18 cellular contexts compared by ENCODE assay signal in the genomic region with DNA sequence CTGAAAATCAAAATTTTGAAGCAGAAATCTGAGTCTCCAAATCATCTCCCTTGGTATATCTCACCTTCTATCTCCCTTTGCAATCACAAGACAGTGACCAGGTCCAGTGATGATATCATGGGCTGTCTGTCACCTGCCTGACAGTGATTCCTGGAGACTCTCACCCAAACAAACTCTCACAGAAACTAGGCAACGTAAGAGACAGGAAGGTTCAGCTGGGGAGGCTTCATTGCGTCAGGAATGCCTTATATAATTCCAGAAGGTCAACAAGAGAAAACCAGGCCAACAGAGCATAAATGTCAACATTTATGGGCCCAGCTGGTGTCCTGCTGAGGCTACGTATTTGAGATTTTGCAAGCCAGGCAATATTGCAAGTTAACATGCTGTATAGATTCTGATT.
DNase-seq lines count a peak whose midpoint lies in the region; ATAC-seq, FAIRE-seq and TF ChIP-seq lines count a peak whose summit lies in the region.
"Had no signal": no experiment of that assay in that cellular context is flagged by ENCODE, and none has a peak within 500 bp of the region (broad histone marks: within the 10 kb centered on the region; RNA-seq: fewer than 3 reads in every experiment).

No MANE protein-coding gene starts in this region.

- H3K23ac ChIP-seq in mesenchymal stem cell (ENCODE audit: low read length in 2 of 2): no peak overlapping the region

- H2BK120ac ChIP-seq in mesenchymal stem cell (ENCODE audit: low read depth, low read length): no peak overlapping the region

- CTCF ChIA-PET in HepG2 (lab: Yijun Ruan, JAX; ENCODE audit: low intra/inter-chr PET ratio, low total read pairs): no interaction called here

- H3K27ac ChIP-seq in HepG2 (ENCODE audit: extremely low read length, insufficient read depth, low read length) (no peak overlapping the region), right lobe of liver (no peak overlapping the region), mesenchymal stem cell (ENCODE audit: low read length, poor library complexity, severe bottlenecking) (no peak overlapping the region)
- H3K27ac ChIP-seq: 22Rv1, A549, C4-2B had no signal

- H3K4ac ChIP-seq in mesenchymal stem cell (ENCODE audit: low read depth in 1 of 2, low read length in 2 of 2): no peak overlapping the region

- no peak for TF ChIP-seq RAD21 in HepG2 (CRISPR knock-in tag; IDR thresholded peaks at IDR 0.05)

- H3K36me3 ChIP-seq in HepG2 (replicated peaks in 1 of 2; ENCODE audit: control insufficient read depth in 1 of 2, insufficient read depth in 2 of 2, low read length in 2 of 2): no peaks in the 10 kb centered on the region
- H3K36me3 ChIP-seq in right lobe of liver: no peaks in the 10 kb centered on the region
- H3K36me3 ChIP-seq in mesenchymal stem cell (ENCODE audit: control insufficient read depth in 1 of 2, insufficient read depth in 2 of 2, low read depth in 1 of 2, low read length in 2 of 2): no peaks in the 10 kb centered on the region
- H3K36me3 ChIP-seq: HAP-1 had no signal

- H2BK5ac ChIP-seq in mesenchymal stem cell (ENCODE audit: low read depth, low read length, poor library complexity, severe bottlenecking): no peak overlapping the region

- no peaks in the 10 kb centered on the region for H3K4me1 ChIP-seq in HepG2 (ENCODE audit: insufficient read depth, low read length)
- H3K4me1 ChIP-seq in right lobe of liver: no peaks in the 10 kb centered on the region
- no peaks in the 10 kb centered on the region for H3K4me1 ChIP-seq in mesenchymal stem cell (ENCODE audit: control insufficient read depth, insufficient read depth, low read depth, low read length)
- H3K4me1 ChIP-seq: A549, HAP-1 had no signal

- no peaks in the 10 kb centered on the region for H3K79me1 ChIP-seq in mesenchymal stem cell (replicated peaks; ENCODE audit: low read length, poor library complexity, severe bottlenecking)

- no peak overlapping the region for H3K4me3 Mint-ChIP-seq in type B pancreatic cell
- H3K4me3 Mint-ChIP-seq: CD4-positive, alpha-beta memory T cell had no signal

- intact Hi-C loops in HepG2 (cut with micrococcal nuclease; ENCODE audit: unreplicated experiment): no loop called here
- intact Hi-C loops in right lobe of liver (cut with DNase I): no loop called here

- DNase-seq in HepG2 (ENCODE audit: low spot score) (no peak), right lobe of liver (no peak), iris pigment epithelial cell (ENCODE audit: low read depth) (peak; percentile 21), mesenchymal stem cell (peak; percentile 59), type B pancreatic cell (ENCODE audit: extremely low spot score, unreplicated experiment) (no peak), GOT3 (lab: John Stamatoyannopoulos, UW) (no peak), putamen (ENCODE audit: low spot score) (no peak), foreskin fibroblast (no peak)
- DNase-seq: AML-193; Calu3; CD4-positive, alpha-beta memory T cell; DMS79; GDM1 had no signal

- no peaks in the 10 kb centered on the region for H3K9me3 Mint-ChIP-seq in type B pancreatic cell

- no peak overlapping the region for H2BK15ac ChIP-seq in mesenchymal stem cell (ENCODE audit: low read depth, poor library complexity, severe bottlenecking)

- H3K9ac ChIP-seq in HepG2 (ENCODE audit: insufficient read depth, low read depth, low read length) (no peak overlapping the region), mesenchymal stem cell (ENCODE audit: low read length) (no peak overlapping the region)

- H3K27ac Mint-ChIP-seq in type B pancreatic cell: peak overlapping the region; percentile 75
- H3K27ac Mint-ChIP-seq: CD4-positive, alpha-beta memory T cell had no signal

- no TSS peak for BruUV-seq in HepG2 (replicated peaks; lab: Mats Ljungman, UMichigan)

- H3K4me1 Mint-ChIP-seq in type B pancreatic cell (ENCODE audit: unreplicated experiment): no peaks in the 10 kb centered on the region
- H3K4me1 Mint-ChIP-seq: CD4-positive, alpha-beta memory T cell had no signal

- POLR2A ChIA-PET in HepG2 (lab: Yijun Ruan, JAX): no interaction called here

- H3K79me2 ChIP-seq in HepG2 (ENCODE audit: insufficient read depth, low read length): no peaks in the 10 kb centered on the region

- no peak overlapping the region for H2BK12ac ChIP-seq in mesenchymal stem cell (ENCODE audit: low read length in 2 of 2)

- in situ Hi-C loops in HepG2 (cut with HindIII; ENCODE audit: extremely low pct_ligation_motif_present, low pct_unique_long_range_greater_than_20kb): no loop called here

- FAIRE-seq in HepG2 (lab: Jason Lieb, UNC): no peak
- FAIRE-seq: A549, GM12892 had no signal

- no peak overlapping the region for H4K91ac ChIP-seq in mesenchymal stem cell (ENCODE audit: low read length)

- no peak overlapping the region for H3K18ac ChIP-seq in mesenchymal stem cell (ENCODE audit: low read depth in 1 of 2, low read length in 2 of 2)

- no peak overlapping the region for H2AK5ac ChIP-seq in mesenchymal stem cell (ENCODE audit: low read length, severe bottlenecking)

- H3K27me3 ChIP-seq in HepG2 (ENCODE audit: control insufficient read depth in 1 of 2, insufficient read depth in 2 of 2, low read length in 2 of 2) (no peaks in the 10 kb centered on the region), right lobe of liver (no peaks in the 10 kb centered on the region), mesenchymal stem cell (ENCODE audit: control insufficient read depth in 1 of 2, insufficient read depth in 1 of 2, low read length in 2 of 2) (no peaks in the 10 kb centered on the region)

- ATAC-seq in HepG2 (no peak), right lobe of liver (no peak)
- ATAC-seq: A549 had no signal

- no peak overlapping the region for H3K4me2 ChIP-seq in HepG2 (ENCODE audit: low read depth, low read length)
- H3K4me2 ChIP-seq in mesenchymal stem cell (ENCODE audit: low read length, poor library complexity, severe bottlenecking): no peak overlapping the region
- H3K4me2 ChIP-seq: A549 had no signal

- H3K14ac ChIP-seq in mesenchymal stem cell (ENCODE audit: low read length in 2 of 2): no peak overlapping the region

- TF ChIP-seq EP300 in HepG2 (IDR thresholded peaks at IDR 0.05; ENCODE audit: low read depth in 2 of 2, low read length in 2 of 2) (no peak), HepG2 (CRISPR knock-in tag; IDR thresholded peaks at IDR 0.05; ENCODE audit: borderline replicate concordance) (no peak)

- H3K36me3 Mint-ChIP-seq in type B pancreatic cell: no peaks in the 10 kb centered on the region
- H3K36me3 Mint-ChIP-seq: CD4-positive, alpha-beta memory T cell had no signal

- TF ChIP-seq POLR2A in HepG2 (IDR thresholded peaks at IDR 0.05; ENCODE audit: insufficient read depth in 1 of 2, low read depth in 2 of 2, low read length in 2 of 2): no peak
- no peak for TF ChIP-seq POLR2A in right lobe of liver (IDR thresholded peaks at IDR 0.05)

- H3K4me3 ChIP-seq in HepG2 (replicated peaks in 1 of 3; ENCODE audit: insufficient read depth in 1 of 3, low read depth in 2 of 3, low read length in 3 of 3): no peak overlapping the region
- H3K4me3 ChIP-seq in right lobe of liver: no peak overlapping the region
- H3K4me3 ChIP-seq in mesenchymal stem cell (ENCODE audit: insufficient read depth in 1 of 2, low read depth in 1 of 2, low read length in 2 of 2): no peak overlapping the region
- H3K4me3 ChIP-seq in foreskin fibroblast (ENCODE audit: low read depth in 1 of 2, low read length in 2 of 2): no peak overlapping the region
- H3K4me3 ChIP-seq: A549, HAP-1 had no signal

- H4K20me1 ChIP-seq in HepG2 (ENCODE audit: insufficient read depth, low read length): no peaks in the 10 kb centered on the region

- peaks cover 6% of the 10 kb centered on the region for H3K27me3 Mint-ChIP-seq in type B pancreatic cell
- H3K27me3 Mint-ChIP-seq: CD4-positive, alpha-beta memory T cell had no signal

- TF ChIP-seq CTCF in HepG2 (CRISPR knock-in tag; IDR thresholded peaks at IDR 0.05) (no peak), right lobe of liver (IDR thresholded peaks at IDR 0.05) (no peak), type B pancreatic cell (conservative IDR thresholded peaks at IDR 0.05) (no peak), foreskin fibroblast (IDR thresholded peaks at IDR 0.05; ENCODE audit: low read depth, low read length) (no peak)

- no peak overlapping the region for H4K8ac ChIP-seq in mesenchymal stem cell (ENCODE audit: low read length)

- no peaks in the 10 kb centered on the region for H3K9me3 ChIP-seq in HepG2 (ENCODE audit: low read length)
- H3K9me3 ChIP-seq in right lobe of liver: no peaks in the 10 kb centered on the region
- H3K9me3 ChIP-seq in mesenchymal stem cell (ENCODE audit: control insufficient read depth, low read length): no peaks in the 10 kb centered on the region
- H3K9me3 ChIP-seq: A549, HAP-1 had no signal

- WGBS in HepG2 (ENCODE audit: low lambda C conversion rate): 0% methylated on average over 3 of the region's 3 CpGs
- 37% methylated on average over 3 of the region's 3 CpGs for WGBS in right lobe of liver (ENCODE audit: insufficient coverage, low coverage, low lambda C conversion rate, missing lambda C conversion rate)
- WGBS in mesenchymal stem cell: 43% methylated on average over 3 of the region's 3 CpGs

- H2AFZ ChIP-seq in HepG2 (ENCODE audit: low read length) (no peak overlapping the region), mesenchymal stem cell (ENCODE audit: low read depth, low read length) (no peak overlapping the region)

TF ChIP-seq in HepG2, 621 proteins besides CTCF, POLR2A, EP300 and RAD21:
- no peak for TF ChIP-seq SIN3A (IDR thresholded peaks at IDR 0.05; ENCODE audit: borderline replicate concordance, low read depth, low read length)
- TF ChIP-seq MAFK (conservative IDR thresholded peaks at IDR 0.05 in 1 of 2, IDR thresholded peaks at IDR 0.05 in 1 of 2; ENCODE audit: low read length in 2 of 2): peak; percentile 8 to 45; a peak in 2 of 4 replicates
- peak; percentile 33; the same call in 1 of the 2 replicates for TF ChIP-seq MAFF (IDR thresholded peaks at IDR 0.05; ENCODE audit: low read depth, low read length)

Comparison
In these comparisons a context has a peak if more than half of its experiments do, and no peak if none do; other contexts are left out.
1. DNase-seq: peak in iris pigment epithelial cell (single experiment) and mesenchymal stem cell (single experiment); none in HepG2 (single experiment), right lobe of liver (0 of 3), type B pancreatic cell (single experiment), GOT3 (single experiment), putamen (single experiment) and foreskin fibroblast (0 of 2).